Comparison of ENCODE assay signal across 11 cellular contexts in the genomic region with DNA sequence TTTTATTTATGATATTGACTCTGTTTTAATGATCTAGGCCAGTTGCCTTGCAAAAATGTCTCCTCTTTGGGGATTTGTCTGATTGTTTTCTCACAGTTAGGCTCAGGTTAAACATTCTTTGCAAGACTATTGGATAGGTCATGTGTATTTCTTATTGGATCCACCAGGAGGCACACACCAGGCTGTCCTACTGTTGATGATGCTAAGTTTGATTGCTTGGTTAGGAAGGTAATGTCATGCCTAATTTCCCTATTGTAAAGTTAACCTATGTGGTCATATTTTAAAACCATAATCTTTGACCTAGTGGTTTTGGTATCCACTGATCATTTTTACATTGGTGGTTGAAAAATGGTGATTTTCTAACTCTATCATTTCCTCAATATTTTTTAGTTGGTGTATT.
A peak's percentile ranks its signal among the peaks of the same experiment; 100 is the strongest.
DNase-seq lines count a peak whose midpoint lies in the region; ATAC-seq and TF ChIP-seq lines count a peak whose summit lies in the region.
"Had no signal": no experiment of that assay in that cellular context is flagged by ENCODE, and none has a peak within 500 bp of the region (broad histone marks: within the 10 kb centered on the region; RNA-seq: fewer than 3 reads in every experiment).

No MANE protein-coding gene starts in this region.

- H3K4me1 ChIP-seq in KMS-11 (ENCODE audit: low read depth, poor library complexity, severe bottlenecking): peaks cover 4% of the 10 kb centered on the region

- H2AFZ ChIP-seq in KMS-11 (ENCODE audit: low read depth): no peak overlapping the region

- peak; percentile 22 for DNase-seq in ACHN
- peak; percentile 46 for DNase-seq in epithelial cell of esophagus (ENCODE audit: low read depth)
- no peak for DNase-seq in activated effector memory CD4-positive, alpha-beta T cell treated with Interleukin-2 at 50 U/mL for 16 hours
- DNase-seq in NCI-H2171 (lab: John Stamatoyannopoulos, UW): no peak
- DNase-seq in head of caudate nucleus: no peak
- DNase-seq: activated CD8-positive, alpha-beta memory T cell treated with anti-CD3 and anti-CD28 coated beads for 24 hours; stimulated activated CD4-positive, alpha-beta T cell treated with anti-CD3 and anti-CD28 coated beads, Interleukin-4, amount 100 ng/mL, for 1 hour had no signal

- H3K4me2 ChIP-seq in KMS-11: no peak overlapping the region

- no peak overlapping the region for H3K27ac ChIP-seq in KMS-11

- TF ChIP-seq CTCF in KMS-11 (conservative IDR thresholded peaks at IDR 0.05; ENCODE audit: low read depth, low read length) (peak; percentile 54), epithelial cell of esophagus (IDR thresholded peaks at IDR 0.05; ENCODE audit: insufficient read depth, low read depth, low read length, missing control alignments) (peak; percentile 35)

- intact Hi-C loops in head of caudate nucleus (cut with DNase I): loop anchor here (5.0 kb wide), 1 partner anchor 109 kb away; no protein-coding TSS in a partner anchor

- no peaks in the 10 kb centered on the region for H4K20me1 ChIP-seq in KMS-11 (ENCODE audit: insufficient read depth)

- no peak overlapping the region for H3K9ac ChIP-seq in KMS-11

- no peaks in the 10 kb centered on the region for H3K36me3 ChIP-seq in KMS-11 (ENCODE audit: insufficient read depth)

- no peaks in the 10 kb centered on the region for H3K79me2 ChIP-seq in KMS-11 (ENCODE audit: insufficient read depth, low read depth)

- H3K4me3 ChIP-seq in KMS-11 (IDR thresholded peaks at IDR 0.05; ENCODE audit: insufficient read depth, low read depth, low read length) (no peak overlapping the region), epithelial cell of esophagus (ENCODE audit: low read length) (no peak overlapping the region)
- H3K4me3 ChIP-seq: lung had no signal

- H3K27me3 ChIP-seq in KMS-11 (ENCODE audit: insufficient read depth, low read depth): no peaks in the 10 kb centered on the region

- in situ Hi-C loops in ACHN (cut with HindIII; ENCODE audit: low pct_ligation_motif_present, low pct_unique_long_range_greater_than_20kb, low sequenced_read_pairs): no loop called here

- ATAC-seq in GM19328 (IDR thresholded peaks at IDR 0.05; ENCODE audit: unreplicated experiment): peak; percentile 55
- no peak for ATAC-seq in HG03025 (IDR thresholded peaks at IDR 0.05; ENCODE audit: low FRiP score, unreplicated experiment)

Comparison
In these comparisons a context has a peak if more than half of its experiments do, and no peak if none do; other contexts are left out.
1. DNase-seq: peak in ACHN (single experiment) and epithelial cell of esophagus (single experiment); none in activated effector memory CD4-positive, alpha-beta T cell treated with Interleukin-2 at 50 U/mL for 16 hours (single experiment), NCI-H2171 (single experiment) and head of caudate nucleus (0 of 42).